9 cellular contexts compared by ENCODE assay signal in genomic region chr17:48915459-48916282, GRCh38. TPM values are rescaled to one million over a fixed set of nuclear protein-coding genes. Genes with fewer than 3 reads are reported as not detected.
DNase-seq lines count a peak whose midpoint lies in the region; ATAC-seq, FAIRE-seq and TF ChIP-seq lines count a peak whose summit lies in the region.
"Had no signal": no experiment of that assay in that cellular context is flagged by ENCODE, and none has a peak within 500 bp of the region (broad histone marks: within the 10 kb centered on the region; RNA-seq: fewer than 3 reads in every experiment).

No MANE protein-coding gene starts in this region.

- peak; percentile 48 for FAIRE-seq in GM12891 (lab: Jason Lieb, UNC)
- FAIRE-seq: TTC549 had no signal

- H3K27me3 ChIP-seq in Panc1 (ENCODE audit: control insufficient read depth, insufficient read depth, low read length) = no peaks in the 10 kb centered on the region

- 0 out of 2 replicates have a peak overlapping the region, but pooled peaks have one; percentile 23 for H3K27ac ChIP-seq in Panc1 (ENCODE audit: low read length)

- H3K4me3 ChIP-seq in Panc1 (ENCODE audit: low read depth in 2 of 2, low read length in 2 of 2) = no peak overlapping the region

- in situ Hi-C loops in Panc1 (cut with HindIII; ENCODE audit: low pct_unique_long_range_greater_than_20kb, low sequenced_read_pairs) = no loop called here

- peaks cover 47% of the 10 kb centered on the region for H3K36me3 ChIP-seq in Panc1 (ENCODE audit: control insufficient read depth, insufficient read depth, low read length)

- peaks cover 28% of the 10 kb centered on the region for H3K4me1 ChIP-seq in Panc1 (ENCODE audit: control insufficient read depth, insufficient read depth, low read length)

- no peak for TF ChIP-seq CTCF in Panc1 (IDR thresholded peaks at IDR 0.05)

- peak; percentile 39 for DNase-seq in GM12891 (ENCODE audit: insufficient read length, low spot score)
- DNase-seq in Panc1 (ENCODE audit: low read depth, low spot score) = no peak
- peak; percentile 90 for DNase-seq in astrocyte of the hippocampus (ENCODE audit: low read depth, low spot score)
- DNase-seq in myocyte (ENCODE audit: low read depth) = peak; percentile 45
- no peak for DNase-seq in RPMI8226
- DNase-seq in inferior parietal cortex (ENCODE audit: extremely low spot score) = no peak
- DNase-seq in AML-193 (lab: John Stamatoyannopoulos, UW) = no peak

- BruUV-seq in Panc1 (replicated peaks; lab: Mats Ljungman, UMichigan) = TSS peak; percentile 3

- no peak for TF ChIP-seq POLR2A in GM12891 (IDR thresholded peaks at IDR 0.05; ENCODE audit: low read depth, low read length)

- H3K9me3 ChIP-seq in Panc1 (ENCODE audit: control insufficient read depth, insufficient read depth, low read depth, low read length) = no peaks in the 10 kb centered on the region

- POLR2A ChIA-PET in Panc1 (lab: Charles Lee) = interaction anchor here (0.6 to 0.8 kb wide), 4 partner anchors 23 to 720 kb away, joined by 3 to 6 read pairs (median 4); partner anchors contain the start of gene ATP5MC1

- CTCF ChIA-PET in Panc1 (lab: Charles Lee) = no interaction called here

- ATAC-seq in HG02571 (IDR thresholded peaks at IDR 0.05; ENCODE audit: unreplicated experiment) (peak; percentile 68), Panc1 (peak; percentile 81)

- intact Hi-C loops in Panc1 (cut with micrococcal nuclease; ENCODE audit: unreplicated experiment) = no loop called here

TF ChIP-seq in GM12891, 5 proteins besides CTCF, POLR2A, EP300 and RAD21:
- no peak for TF ChIP-seq POU2F2 (IDR thresholded peaks at IDR 0.05; ENCODE audit: low read depth, low read length)
- no peak for TF ChIP-seq POLR2AphosphoS5 (IDR thresholded peaks at IDR 0.05; ENCODE audit: low read depth, low read length)
- no peak for TF ChIP-seq SPI1 (IDR thresholded peaks at IDR 0.05; ENCODE audit: low read depth, low read length)
- TF ChIP-seq TAF1 (IDR thresholded peaks at IDR 0.05; ENCODE audit: low read depth, low read length) = no peak
- TF ChIP-seq PAX5 (IDR thresholded peaks at IDR 0.05; ENCODE audit: insufficient read depth, low read length, severe bottlenecking) = no peak

RNA-seq across cellular contexts. Expression of gene UBE2Z, which starts 7.5 kb away (rescaled TPM):
- polyA plus RNA-seq in GM12891 (2012; ENCODE audit: low read depth, missing spikeins) = 60.4 TPM
- total RNA-seq in Panc1 (2021; ENCODE audit: unreplicated experiment) (223 TPM), myocyte (69.2 and 71.4 TPM in 2 replicates)
- polyA plus RNA-seq in Panc1 (2012; ENCODE audit: insufficient read length) = 149 TPM
- polyA plus RNA-seq in myocyte (2012) = 118 TPM

RNA-seq across cellular contexts. Expression of gene ATP5MC1, which starts 23.1 kb away (rescaled TPM):
- polyA plus RNA-seq in GM12891 (2012; ENCODE audit: low read depth, missing spikeins) = 307 TPM
- total RNA-seq in Panc1 (2021; ENCODE audit: unreplicated experiment) (296 TPM), myocyte (165 and 189 TPM in 2 replicates)
- 413 TPM for polyA plus RNA-seq in Panc1 (2012; ENCODE audit: insufficient read length)
- polyA plus RNA-seq in myocyte (2012) = 215 TPM

RNA-seq across cellular contexts. Expression of gene SNF8, which starts 29.0 kb away (rescaled TPM):
- 87.0 TPM for polyA plus RNA-seq in GM12891 (2012; ENCODE audit: low read depth, missing spikeins)
- total RNA-seq in Panc1 (2021; ENCODE audit: unreplicated experiment) (371 TPM), myocyte (93.2 and 113 TPM in 2 replicates)
- polyA plus RNA-seq in Panc1 (2012; ENCODE audit: insufficient read length) = 299 TPM
- polyA plus RNA-seq in myocyte (2012) = 193 TPM

RNA-seq across cellular contexts. Expression of gene GIP, which starts 52.7 kb away (rescaled TPM):
- not detected for polyA plus RNA-seq in GM12891 (2012; ENCODE audit: low read depth, missing spikeins)
- 0.77 TPM for total RNA-seq in Panc1 (2021; ENCODE audit: unreplicated experiment)
- 1.6 TPM for polyA plus RNA-seq in Panc1 (2012; ENCODE audit: insufficient read length)
- total RNA-seq in myocyte = not detected in 2 replicates
- polyA plus RNA-seq in myocyte (2012) = 0.64 TPM

Comparison
In these comparisons a context has a peak if more than half of its experiments do, and no peak if none do; other contexts are left out.
1. DNase-seq: peak in GM12891 (single experiment), astrocyte of the hippocampus (single experiment) and myocyte (single experiment); none in Panc1 (single experiment), RPMI8226 (single experiment), inferior parietal cortex (single experiment) and AML-193 (0 of 2).